ENCODE assay signal across 4 cellular contexts in the genomic region with DNA sequence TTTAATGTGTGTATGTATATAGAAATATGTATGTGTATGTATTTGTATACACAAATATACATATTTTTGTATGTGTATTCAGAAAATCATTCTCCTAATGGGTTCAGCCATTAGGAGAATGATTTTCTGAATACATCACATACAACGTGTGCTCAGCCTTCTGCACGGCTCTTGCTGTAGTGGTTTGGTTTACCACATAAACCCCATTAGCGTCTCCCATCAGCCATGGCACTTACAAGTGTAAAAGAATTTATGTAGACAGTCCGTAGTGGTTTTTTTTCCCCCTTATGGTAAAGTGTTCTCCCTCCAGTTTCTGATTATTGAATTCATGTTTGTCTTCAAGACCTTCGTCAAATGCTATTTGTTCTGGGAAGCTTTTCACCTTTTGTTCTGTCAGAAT. TPM values are rescaled to one million over a fixed set of nuclear protein-coding genes. Genes with fewer than 3 reads are reported as not detected.
"Had no signal": no experiment of that assay in that cellular context is flagged by ENCODE, and none has a peak within 500 bp of the region (broad histone marks: within the 10 kb centered on the region; RNA-seq: fewer than 3 reads in every experiment).

No MANE protein-coding gene starts in this region.

- ATAC-seq: GM12878 had no signal

- DNase-seq: GDM1, GF-D8 had no signal

- H3K4me3 ChIP-seq: GM12878 had no signal

RNA-seq across cellular contexts. Expression of gene ATP8A2, which starts 38.2 kb away (rescaled TPM):
- total RNA-seq: G401, GM12878 had no signal
